Comparison of ENCODE assay signal across 9 cellular contexts in the genomic region with DNA sequence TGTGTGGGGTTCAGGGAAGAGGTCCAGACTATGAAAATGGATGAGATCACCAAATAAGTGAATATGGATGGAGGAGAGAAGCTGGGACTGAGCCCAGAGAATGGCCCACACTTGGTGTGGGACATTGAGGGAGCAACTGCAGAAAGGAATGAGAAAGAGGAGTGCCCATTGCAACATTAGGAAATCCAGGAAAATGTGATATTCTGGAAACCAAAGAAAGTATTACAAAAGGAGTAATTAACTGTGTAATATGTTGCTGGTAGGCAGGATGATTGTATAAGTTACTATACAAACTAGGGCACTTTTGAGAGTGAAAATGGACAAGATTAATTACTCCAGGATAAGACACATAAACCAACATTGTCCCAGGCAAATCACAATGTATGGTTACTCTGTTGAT. TPM values are rescaled to one million over a fixed set of nuclear protein-coding genes. Genes with fewer than 3 reads are reported as not detected.
"Had no signal": no experiment of that assay in that cellular context is flagged by ENCODE, and none has a peak within 500 bp of the region (broad histone marks: within the 10 kb centered on the region; RNA-seq: fewer than 3 reads in every experiment).

No MANE protein-coding gene starts in this region.

- H3K4me2 ChIP-seq: GM23338 had no signal

- H3K4me3 ChIP-seq: GM23338 had no signal

- DNase-seq: H9, HCEC 1CT, IMR-90, KBM-7 had no signal

- H2AFZ ChIP-seq: GM23338 had no signal

- ATAC-seq: GM23338 had no signal

- FAIRE-seq: H1, H54, HTR-8/SVneo had no signal

RNA-seq across cellular contexts. Expression of a gene that starts 59.8 kb away (rescaled TPM):
- total RNA-seq: HT-29, IMR-90 had no signal
